ENCODE assay signal across 8 cellular contexts in genomic region chr21:31580866-31581276, GRCh38.
DNase-seq lines count a peak whose midpoint lies in the region; ATAC-seq, FAIRE-seq and TF ChIP-seq lines count a peak whose summit lies in the region.

No MANE protein-coding gene starts in this region.

- no peaks in the 10 kb centered on the region; the same call in 1 of the 2 replicates for H3K27me3 ChIP-seq in OCI-LY1 (ENCODE audit: insufficient read depth, low read length)

- H3K4me3 ChIP-seq in OCI-LY1 (ENCODE audit: low read depth, low read length, poor library complexity, severe bottlenecking), result no peak overlapping the region

- H3K27ac ChIP-seq in 22Rv1 (no peak overlapping the region), OCI-LY1 (ENCODE audit: low read depth, low read length, poor library complexity, severe bottlenecking) (no peak overlapping the region)

- FAIRE-seq in GM12892 (lab: Jason Lieb, UNC), result peak; percentile 90

- H3K79me2 ChIP-seq in OCI-LY1 (ENCODE audit: insufficient read depth, low read length), result no peaks in the 10 kb centered on the region

- no peaks in the 10 kb centered on the region for H3K36me3 Mint-ChIP-seq in nephron progenitor cell (ENCODE audit: low read depth)

- H3K4me2 ChIP-seq in OCI-LY1 (ENCODE audit: low read length), result no peak overlapping the region

- no peak overlapping the region for H3K9ac ChIP-seq in OCI-LY1 (ENCODE audit: low read length)

- H2AFZ ChIP-seq in OCI-LY1 (ENCODE audit: low read length), result no peak overlapping the region

- H3K36me3 ChIP-seq in OCI-LY1 (ENCODE audit: insufficient read depth, low read length), result no peaks in the 10 kb centered on the region

- DNase-seq in GM12892 (ENCODE audit: insufficient read length), result no peak
- DNase-seq in HS-5 (ENCODE audit: low read depth), result peak; percentile 28
- peak; percentile 86 for DNase-seq in activated CD8-positive, alpha-beta memory T cell treated with anti-CD3 and anti-CD28 coated beads, Interleukin-2, amount 50 U/mL, for 48 hours
- peak; percentile 82 for DNase-seq in nephron progenitor cell
- DNase-seq in stimulated activated naive CD8-positive, alpha-beta T cell treated with anti-CD3 and anti-CD28 coated beads, Interleukin-15, amount 100 ng/mL, for 72 hours, result peak; percentile 63 to 67

- no peak for TF ChIP-seq POLR2A in GM12892 (IDR thresholded peaks at IDR 0.05; ENCODE audit: low read depth, low read length)

- H3K9me3 Mint-ChIP-seq in nephron progenitor cell, result no peaks in the 10 kb centered on the region
- no peaks in the 10 kb centered on the region for H3K9me3 Mint-ChIP-seq in stimulated activated naive CD8-positive, alpha-beta T cell treated with anti-CD3 and anti-CD28 coated beads, Interleukin-15, amount 100 ng/mL, for 72 hours

- H3F3A ChIP-seq in OCI-LY1 (ENCODE audit: insufficient read depth, low read length), result no peaks in the 10 kb centered on the region

- H3K4me1 Mint-ChIP-seq in nephron progenitor cell, result peaks cover 4% of the 10 kb centered on the region
- no peaks in the 10 kb centered on the region for H3K4me1 Mint-ChIP-seq in stimulated activated naive CD8-positive, alpha-beta T cell treated with anti-CD3 and anti-CD28 coated beads, Interleukin-15, amount 100 ng/mL, for 72 hours

- no peak overlapping the region for H3K4me3 Mint-ChIP-seq in nephron progenitor cell
- no peak overlapping the region for H3K4me3 Mint-ChIP-seq in stimulated activated naive CD8-positive, alpha-beta T cell treated with anti-CD3 and anti-CD28 coated beads, Interleukin-15, amount 100 ng/mL, for 72 hours

- H4K20me1 ChIP-seq in OCI-LY1 (ENCODE audit: insufficient read depth, low read length), result no peaks in the 10 kb centered on the region

- no peak overlapping the region for H3K27ac Mint-ChIP-seq in nephron progenitor cell
- H3K27ac Mint-ChIP-seq in stimulated activated naive CD8-positive, alpha-beta T cell treated with anti-CD3 and anti-CD28 coated beads, Interleukin-15, amount 100 ng/mL, for 72 hours, result peak overlapping the region in 1 of 2 donors; percentile 76

- ATAC-seq in esophagus mucosa, result peak; percentile 77
- peak; percentile 82 for ATAC-seq in stimulated activated naive CD8-positive, alpha-beta T cell treated with anti-CD3 and anti-CD28 coated beads, Interleukin-15, amount 100 ng/mL, for 72 hours

- H3K9me3 ChIP-seq in OCI-LY1 (ENCODE audit: low read length), result no peaks in the 10 kb centered on the region

- H3K4me1 ChIP-seq in OCI-LY1 (ENCODE audit: insufficient read depth, low read length, severe bottlenecking), result no peaks in the 10 kb centered on the region

- H3K27me3 Mint-ChIP-seq in nephron progenitor cell (ENCODE audit: low read depth, poor library complexity), result peaks cover under 1% of the 10 kb centered on the region
- H3K27me3 Mint-ChIP-seq in stimulated activated naive CD8-positive, alpha-beta T cell treated with anti-CD3 and anti-CD28 coated beads, Interleukin-15, amount 100 ng/mL, for 72 hours, result peaks cover 11% of the 10 kb centered on the region

- TF ChIP-seq CTCF in 22Rv1 (IDR thresholded peaks at IDR 0.05), result peak; percentile 86
- TF ChIP-seq CTCF in OCI-LY1 (IDR thresholded peaks at IDR 0.05; ENCODE audit: low read length), result peak; percentile 78
- peak; percentile 79 for TF ChIP-seq CTCF in nephron progenitor cell (IDR thresholded peaks at IDR 0.05)

- H3K9me2 ChIP-seq in OCI-LY1 (ENCODE audit: low read depth, low read length), result no peaks in the 10 kb centered on the region
